ENCODE assay signal across 16 cellular contexts in genomic region chr1:88433556-88433955, GRCh38.
DNase-seq lines count a peak whose midpoint lies in the region; ATAC-seq, FAIRE-seq and TF ChIP-seq lines count a peak whose summit lies in the region.
"Had no signal": no experiment of that assay in that cellular context is flagged by ENCODE, and none has a peak within 500 bp of the region (broad histone marks: within the 10 kb centered on the region; RNA-seq: fewer than 3 reads in every experiment).

No MANE protein-coding gene starts in this region.

- H3K9me3 ChIP-seq in IMR-90 (ENCODE audit: control insufficient read depth, insufficient read depth, low read length) (peaks cover 3% of the 10 kb centered on the region; the same call in 1 of the 2 replicates), astrocyte (ENCODE audit: insufficient read depth, low read depth, low read length) (no peaks in the 10 kb centered on the region), GM23248 (ENCODE audit: low read depth) (no peaks in the 10 kb centered on the region)

- no peak overlapping the region for H4K8ac ChIP-seq in IMR-90 (ENCODE audit: low read depth in 2 of 2, low read length in 2 of 2)

- H3K36me3 ChIP-seq in IMR-90 (ENCODE audit: control insufficient read depth, insufficient read depth, low read length) (no peaks in the 10 kb centered on the region), astrocyte (ENCODE audit: insufficient read depth, low read length) (no peaks in the 10 kb centered on the region), GM23248 (ENCODE audit: low read depth) (no peaks in the 10 kb centered on the region)

- no peaks in the 10 kb centered on the region for H3K4me1 Mint-ChIP-seq in astrocyte (ENCODE audit: low read depth, unreplicated experiment)
- no peaks in the 10 kb centered on the region for H3K4me1 Mint-ChIP-seq in T-helper 2 cell treated with Interferon-gamma antibody and Interleukin-4, amounts not matched to agents 5 μg/mL and 100 μg/mL, for 36 hours (ENCODE audit: low read depth)
- H3K4me1 Mint-ChIP-seq in activated CD8-positive, alpha-beta T cell treated with anti-CD3 and anti-CD28 coated beads, Interleukin-2, amount 10 ng/mL, durations not matched to agents 7 days and 5 days (ENCODE audit: low read depth) = no peaks in the 10 kb centered on the region

- no peak overlapping the region for H3K4me3 ChIP-seq in IMR-90 (ENCODE audit: insufficient read depth, low read depth, low read length)
- H3K4me3 ChIP-seq in astrocyte (ENCODE audit: insufficient read depth, low read depth, low read length) = no peak overlapping the region
- no peak overlapping the region for H3K4me3 ChIP-seq in GM23248

- H4K5ac ChIP-seq in IMR-90 (ENCODE audit: low read depth, low read length) = no peak overlapping the region

- no peak overlapping the region for H2BK5ac ChIP-seq in IMR-90 (ENCODE audit: low read depth, low read length, poor library complexity, severe bottlenecking)

- H3K9ac ChIP-seq in IMR-90 (ENCODE audit: low read depth, low read length) = no peak overlapping the region
- no peak overlapping the region for H3K9ac ChIP-seq in astrocyte (ENCODE audit: low read length)
- H3K9ac ChIP-seq in GM23248 = no peak overlapping the region

- no peaks in the 10 kb centered on the region for H3K27me3 Mint-ChIP-seq in astrocyte (ENCODE audit: low read depth, unreplicated experiment)
- no peaks in the 10 kb centered on the region for H3K27me3 Mint-ChIP-seq in T-helper 2 cell treated with Interferon-gamma antibody and Interleukin-4, amounts not matched to agents 5 μg/mL and 100 μg/mL, for 36 hours (ENCODE audit: low read depth)
- no peaks in the 10 kb centered on the region for H3K27me3 Mint-ChIP-seq in activated CD8-positive, alpha-beta T cell treated with anti-CD3 and anti-CD28 coated beads, Interleukin-2, amount 10 ng/mL, durations not matched to agents 7 days and 5 days (ENCODE audit: low read depth)

- no peak overlapping the region for H2BK15ac ChIP-seq in IMR-90 (ENCODE audit: low read depth, low read length)

- no peak overlapping the region for H3K56ac ChIP-seq in IMR-90 (ENCODE audit: extremely low read depth, insufficient read depth, low read length)

- no peaks in the 10 kb centered on the region for H3K36me3 Mint-ChIP-seq in astrocyte (ENCODE audit: low read depth, unreplicated experiment)
- no peaks in the 10 kb centered on the region for H3K36me3 Mint-ChIP-seq in T-helper 2 cell treated with Interferon-gamma antibody and Interleukin-4, amounts not matched to agents 5 μg/mL and 100 μg/mL, for 36 hours (ENCODE audit: low read depth)
- no peaks in the 10 kb centered on the region for H3K36me3 Mint-ChIP-seq in activated CD8-positive, alpha-beta T cell treated with anti-CD3 and anti-CD28 coated beads, Interleukin-2, amount 10 ng/mL, durations not matched to agents 7 days and 5 days (ENCODE audit: low read depth)

- no peaks in the 10 kb centered on the region for H3K9me1 ChIP-seq in IMR-90 (ENCODE audit: insufficient read depth, low read length)

- no peak overlapping the region for H3K18ac ChIP-seq in IMR-90 (ENCODE audit: low read depth, low read length)

- H4K91ac ChIP-seq in IMR-90 (ENCODE audit: insufficient read depth, low read depth, low read length) = no peak overlapping the region

- H3K4ac ChIP-seq in IMR-90 (ENCODE audit: low read depth, low read length) = no peak overlapping the region

- CTCF ChIA-PET in IMR-90 (lab: Yijun Ruan, JAX) = no interaction called here
- CTCF ChIA-PET in activated CD8-positive, alpha-beta T cell treated with anti-CD3 and anti-CD28 coated beads, Interleukin-2, amount 10 ng/mL, durations not matched to agents 7 days and 5 days (lab: Charles Lee) = no interaction called here

- no peaks in the 10 kb centered on the region for H3K79me1 ChIP-seq in IMR-90 (ENCODE audit: low read depth in 1 of 2, low read length in 2 of 2)

- TF ChIP-seq POLR2A in IMR-90 (IDR thresholded peaks at IDR 0.05; ENCODE audit: low read depth, low read length) = no peak

- H3K79me2 ChIP-seq in astrocyte (ENCODE audit: insufficient read depth, low read length) (no peaks in the 10 kb centered on the region), GM23248 (ENCODE audit: insufficient read depth) (no peaks in the 10 kb centered on the region)

- no peak for FAIRE-seq in astrocyte (lab: Jason Lieb, UNC)
- FAIRE-seq: A204.1, GM19239, H54, HTR-8/SVneo had no signal

- DNase-seq in EL (peak; percentile 3), IMR-90 (peak; percentile 1), astrocyte (ENCODE audit: low read depth) (peak; percentile 10), kidney tubule cell (ENCODE audit: low spot score) (peak; percentile 58), GM23248 (no peak)
- no peak for DNase-seq in T-helper 2 cell treated with Interferon-gamma antibody and Interleukin-4, amounts not matched to agents 5 μg/mL and 100 μg/mL, for 36 hours (ENCODE audit: low spot score)
- no peak for DNase-seq in activated CD8-positive, alpha-beta T cell treated with anti-CD3 and anti-CD28 coated beads, Interleukin-2, amount 10 ng/mL, durations not matched to agents 7 days and 5 days
- DNase-seq: NCI-H1417 treated with DMSO at 0.1 percent for 48 hours, NCI-H2029, NCI-H2171 treated with DMSO at 0.1 percent for 48 hours, NCI-H774 had no signal

- no peaks in the 10 kb centered on the region for H3F3A ChIP-seq in GM23248 (ENCODE audit: insufficient read depth)

- intact Hi-C loops in IMR-90 (cut with micrococcal nuclease) = no loop called here

- H2AK5ac ChIP-seq in IMR-90 (ENCODE audit: low read depth, low read length) = no peak overlapping the region

- H3K27ac Mint-ChIP-seq in astrocyte (ENCODE audit: unreplicated experiment) = no peak overlapping the region
- H3K27ac Mint-ChIP-seq in T-helper 2 cell treated with Interferon-gamma antibody and Interleukin-4, amounts not matched to agents 5 μg/mL and 100 μg/mL, for 36 hours = no peak overlapping the region
- no peak overlapping the region for H3K27ac Mint-ChIP-seq in activated CD8-positive, alpha-beta T cell treated with anti-CD3 and anti-CD28 coated beads, Interleukin-2, amount 10 ng/mL, durations not matched to agents 7 days and 5 days

- in situ Hi-C loops in IMR-90 (cut with MboI; ENCODE audit: low sequenced_read_pairs) = no loop called here
- in situ Hi-C loops in GM23248 (cut with MboI) = no loop called here

- H2AK9ac ChIP-seq in IMR-90 (replicated peaks; ENCODE audit: low read depth, low read length, poor library complexity) = no peak overlapping the region

- no peaks in the 10 kb centered on the region for H3K9me2 ChIP-seq in GM23248 (ENCODE audit: insufficient read depth)

- H2BK120ac ChIP-seq in IMR-90 (ENCODE audit: low read depth, low read length) = no peak overlapping the region

- POLR2A ChIA-PET in IMR-90 (lab: Charles Lee; ENCODE audit: unreplicated experiment) = no interaction called here
- POLR2A ChIA-PET in activated CD8-positive, alpha-beta T cell treated with anti-CD3 and anti-CD28 coated beads, Interleukin-2, amount 10 ng/mL, durations not matched to agents 7 days and 5 days (lab: Charles Lee) = no interaction called here

- H4K20me1 ChIP-seq in IMR-90 (ENCODE audit: insufficient read depth, low read length) (no peaks in the 10 kb centered on the region), astrocyte (ENCODE audit: insufficient read depth, low read length) (no peaks in the 10 kb centered on the region), GM23248 (ENCODE audit: insufficient read depth) (no peaks in the 10 kb centered on the region)

- ATAC-seq in IMR-90 (ENCODE audit: low read depth) (no peak), GM18517 (IDR thresholded peaks at IDR 0.05; ENCODE audit: unreplicated experiment) (no peak)
- ATAC-seq in activated CD8-positive, alpha-beta T cell treated with anti-CD3 and anti-CD28 coated beads, Interleukin-2, amount 10 ng/mL, durations not matched to agents 7 days and 5 days = no peak

- H3K14ac ChIP-seq in IMR-90 (replicated peaks; ENCODE audit: low read depth, low read length) = no peak overlapping the region

- no peak for TF ChIP-seq CTCF in IMR-90 (conservative IDR thresholded peaks at IDR 0.05; ENCODE audit: low read depth, low read length)
- TF ChIP-seq CTCF in astrocyte (IDR thresholded peaks at IDR 0.05; ENCODE audit: insufficient read depth, low read depth, low read length) = no peak

- no peak overlapping the region for H3K4me2 ChIP-seq in IMR-90 (ENCODE audit: low read depth, low read length)
- no peak overlapping the region for H3K4me2 ChIP-seq in astrocyte (ENCODE audit: low read length)
- no peak overlapping the region for H3K4me2 ChIP-seq in GM23248 (ENCODE audit: unreplicated experiment)

- H2AFZ ChIP-seq in IMR-90 (replicated peaks; ENCODE audit: low read length, poor library complexity) (no peak overlapping the region), astrocyte (ENCODE audit: low read depth, low read length) (no peak overlapping the region), GM23248 (no peak overlapping the region)

- H3K27ac ChIP-seq in IMR-90 (ENCODE audit: insufficient read depth, low read length) (no peak overlapping the region), astrocyte (ENCODE audit: low read depth, low read length) (no peak overlapping the region), GM23248 (no peak overlapping the region)

- H3K27me3 ChIP-seq in IMR-90 (ENCODE audit: control insufficient read depth, insufficient read depth, low read length) = no peaks in the 10 kb centered on the region
- no peaks in the 10 kb centered on the region for H3K27me3 ChIP-seq in astrocyte (ENCODE audit: insufficient read depth, low read length)
- H3K27me3 ChIP-seq in GM23248 (replicated peaks; ENCODE audit: insufficient read depth) = no peaks in the 10 kb centered on the region

- dilution Hi-C loops in IMR-90 (cut with HindIII; ENCODE audit: low sequenced_read_pairs, unreplicated experiment) = no loop called here

- H3K4me1 ChIP-seq in IMR-90 (ENCODE audit: control insufficient read depth, insufficient read depth, low read length) (no peaks in the 10 kb centered on the region), astrocyte (ENCODE audit: insufficient read depth, low read length) (no peaks in the 10 kb centered on the region), GM23248 (ENCODE audit: insufficient read depth) (no peaks in the 10 kb centered on the region)

- BruUV-seq in IMR-90 (replicated peaks; lab: Mats Ljungman, UMichigan) = no TSS peak

- no peak overlapping the region for H2BK20ac ChIP-seq in IMR-90 (ENCODE audit: low read depth, low read length)

- no peak for TF ChIP-seq RAD21 in IMR-90 (IDR thresholded peaks at IDR 0.05; ENCODE audit: low read length)

- H3K4me3 Mint-ChIP-seq in astrocyte (ENCODE audit: unreplicated experiment) = no peak overlapping the region
- no peak overlapping the region for H3K4me3 Mint-ChIP-seq in T-helper 2 cell treated with Interferon-gamma antibody and Interleukin-4, amounts not matched to agents 5 μg/mL and 100 μg/mL, for 36 hours
- no peak overlapping the region for H3K4me3 Mint-ChIP-seq in activated CD8-positive, alpha-beta T cell treated with anti-CD3 and anti-CD28 coated beads, Interleukin-2, amount 10 ng/mL, durations not matched to agents 7 days and 5 days

- no CpG with 5 or more reads among the region's 1 CpG for WGBS in IMR-90 (ENCODE audit: extremely low coverage in 2 of 2, insufficient read length in 1 of 2), 2 experiments
- WGBS in GM23248 (ENCODE audit: low coverage in 1 of 2, low lambda C conversion rate in 2 of 2, missing lambda C conversion rate in 2 of 2), 2 experiments = 69 to 84% methylated on average over 1 of the region's 1 CpG

- peaks cover 5% of the 10 kb centered on the region for H3K9me3 Mint-ChIP-seq in astrocyte (ENCODE audit: unreplicated experiment)
- no peaks in the 10 kb centered on the region for H3K9me3 Mint-ChIP-seq in T-helper 2 cell treated with Interferon-gamma antibody and Interleukin-4, amounts not matched to agents 5 μg/mL and 100 μg/mL, for 36 hours
- H3K9me3 Mint-ChIP-seq in activated CD8-positive, alpha-beta T cell treated with anti-CD3 and anti-CD28 coated beads, Interleukin-2, amount 10 ng/mL, durations not matched to agents 7 days and 5 days (ENCODE audit: insufficient read depth) = no peaks in the 10 kb centered on the region

- no peak overlapping the region for H3K23ac ChIP-seq in IMR-90 (ENCODE audit: low read depth, low read length)

Comparison
In these comparisons a context has a peak if more than half of its experiments do, and no peak if none do; other contexts are left out.
1. DNase-seq: peak in EL (single experiment), IMR-90 (single experiment), astrocyte (single experiment) and kidney tubule cell (single experiment); none in T-helper 2 cell treated with Interferon-gamma antibody and Interleukin-4, amounts not matched to agents 5 μg/mL and 100 μg/mL, for 36 hours (single experiment), GM23248 (single experiment) and activated CD8-positive, alpha-beta T cell treated with anti-CD3 and anti-CD28 coated beads, Interleukin-2, amount 10 ng/mL, durations not matched to agents 7 days and 5 days (single experiment).